8 cellular contexts compared by ENCODE assay signal in genomic region chr9:87725900-87726709, GRCh38. TPM values are rescaled to one million over a fixed set of nuclear protein-coding genes. Genes with fewer than 3 reads are reported as not detected.
DNase-seq lines count a peak whose midpoint lies in the region; ATAC-seq, FAIRE-seq and TF ChIP-seq lines count a peak whose summit lies in the region.

CTSL (plus strand) TSS chr9:87726119; CDS start chr9:87727604, 1,485 bp downstream.

- H4K8ac ChIP-seq in H9 (replicated peaks; ENCODE audit: insufficient read length, low read depth, low read length): no peak within 1 kb of the TSS

- ATAC-seq in A549 (peak; percentile 94 to 96), GM21381 (IDR thresholded peaks at IDR 0.05; ENCODE audit: unreplicated experiment) (no peak)

- peaks cover 4 to 16% (median 8%) of the 10 kb centered on the region in 3 experiments; a peak in 4 of 7 replicates for H3K36me3 Mint-ChIP-seq in H9 (ENCODE audit: insufficient read depth in 1 of 3, low read depth in 3 of 3)
- H3K36me3 Mint-ChIP-seq in mesothelial cell of epicardium: peaks cover 20% of the 10 kb centered on the region

- H3K9ac ChIP-seq in H9 (ENCODE audit: extremely low read depth, insufficient read length, low read length): peak within 1 kb of the TSS; percentile 51

- peaks cover 4% of the 10 kb centered on the region for H3K23me2 ChIP-seq in H9 (ENCODE audit: insufficient read length, low read depth, low read length, poor library complexity, severe bottlenecking)

- POLR2A ChIA-PET in A549 (lab: Yijun Ruan, JAX): interaction anchor here (0.6 to 2.9 kb wide), 15 partner anchors 8 to 703 kb away, joined by 3 to 75 read pairs (median 5); partner anchors contain the start of gene CDK20

- H4K20me1 ChIP-seq in H9 (ENCODE audit: control insufficient read depth, insufficient read depth, insufficient read length): no peaks in the 10 kb centered on the region

- DNase-seq in A549 (ENCODE audit: low read depth in 1 of 2, low spot score in 1 of 2) (peak; percentile 89 to 92), H9 (peak; percentile 95), NOMO-1 treated with DMSO at 0.1 percent for 48 hours (lab: John Stamatoyannopoulos, UW; ENCODE audit: unreplicated experiment) (peak; percentile 29), mesothelial cell of epicardium (ENCODE audit: low spot score in 2 of 2, unreplicated experiment in 2 of 2) (peak; percentile 49 to 75)
- peak; percentile 63 to 68 for DNase-seq in activated T-cell treated with anti-CD3 and anti-CD28 coated beads, Interleukin-2, amount 50 U/mL, for 48 hours
- peak; percentile 9 for DNase-seq in stimulated activated CD8-positive, alpha-beta memory T cell treated with anti-CD3 and anti-CD28 coated beads, Interleukin-12 subunit alpha, Interleukin-12 subunit beta, amount 100 ng/mL, for 24 hours (ENCODE audit: extremely low read depth)

- H3K4me3 ChIP-seq in A549 (peak within 1 kb of the TSS; percentile 80), esophagus (ENCODE audit: low read depth in 1 of 2, low read length in 2 of 2) (peak within 1 kb of the TSS; percentile 52 to 60)

- no peak within 1 kb of the TSS for H3T11ph ChIP-seq in H9 (ENCODE audit: low read length)

- H3K36me3 ChIP-seq in esophagus (ENCODE audit: control insufficient read depth in 2 of 2, insufficient read depth in 2 of 2, low read length in 1 of 2): no peaks in the 10 kb centered on the region

- H3K27ac ChIP-seq in A549 (peak within 1 kb of the TSS; percentile 92 to 97), H9 (ENCODE audit: insufficient read length, low read depth, low read length) (no peak within 1 kb of the TSS), esophagus (ENCODE audit: low read depth in 2 of 2, low read length in 1 of 2) (peak within 1 kb of the TSS; percentile 83 to 84)

- H2AK5ac ChIP-seq in H9 (ENCODE audit: insufficient read length, low read length): no peak within 1 kb of the TSS

- peaks cover 34% of the 10 kb centered on the region for H3K27me3 Mint-ChIP-seq in H9 (ENCODE audit: low read depth)
- no peaks in the 10 kb centered on the region for H3K27me3 Mint-ChIP-seq in mesothelial cell of epicardium (ENCODE audit: low read depth)

- H3K4me3 Mint-ChIP-seq in H9 (peak within 1 kb of the TSS; percentile 84 to 89), mesothelial cell of epicardium (peak within 1 kb of the TSS; percentile 89)

- H3K9me3 ChIP-seq in A549 (no peaks in the 10 kb centered on the region), H9 (ENCODE audit: control insufficient read depth, low read depth, low read length) (no peaks in the 10 kb centered on the region), esophagus (ENCODE audit: control insufficient read depth in 2 of 2, insufficient read depth in 1 of 2, low read depth in 1 of 2, low read length in 1 of 2) (no peaks in the 10 kb centered on the region)

- H3K4me2 ChIP-seq in A549 (peak within 1 kb of the TSS; percentile 85), H9 (ENCODE audit: insufficient read depth, insufficient read length, low read length) (peak within 1 kb of the TSS; percentile 85)

- no peak for TF ChIP-seq EP300 in A549 (IDR thresholded peaks at IDR 0.05)

- FAIRE-seq in A549 (lab: Jason Lieb, UNC): no peak

- CTCF ChIA-PET in A549 (lab: Yijun Ruan, JAX): interaction anchor here (0.7 to 6.6 kb wide), 14 partner anchors 10 to 350 kb away, joined by 3 to 57 read pairs (median 3); no protein-coding TSS in a partner anchor

- no peak within 1 kb of the TSS for H2BK20ac ChIP-seq in H9 (ENCODE audit: low read depth, low read length, poor library complexity, severe bottlenecking)

- WGBS in A549 (ENCODE audit: missing lambda C conversion rate): under 1% methylated on average over 38 of the region's 67 CpGs
- WGBS in H9 (ENCODE audit: extremely low coverage, insufficient read length, low lambda C conversion rate): no CpG with 5 or more reads among the region's 67 CpGs
- 1 to 2% methylated on average over 63 to 67 of the region's 67 CpGs for WGBS in esophagus, 2 donors

- H2BK5ac ChIP-seq in H9 (ENCODE audit: insufficient read length, low read length): no peak within 1 kb of the TSS

- H2BK12ac ChIP-seq in H9 (ENCODE audit: insufficient read length, low read depth, low read length): no peak within 1 kb of the TSS

- peak within 1 kb of the TSS; percentile 49 for H3K18ac ChIP-seq in H9 (ENCODE audit: insufficient read length, low read depth, low read length)

- H3K4me1 ChIP-seq in A549 (peaks cover 47% of the 10 kb centered on the region), H9 (ENCODE audit: insufficient read depth, low read length) (no peaks in the 10 kb centered on the region), esophagus (ENCODE audit: control insufficient read depth in 2 of 2, insufficient read depth in 2 of 2, low read length in 1 of 2) (no peaks in the 10 kb centered on the region)

- H2BK15ac ChIP-seq in H9 (ENCODE audit: low read depth, low read length): no peak within 1 kb of the TSS

- no peaks in the 10 kb centered on the region for H3K79me1 ChIP-seq in H9 (ENCODE audit: insufficient read depth, low read depth, low read length, poor library complexity, severe bottlenecking)

- TF ChIP-seq POLR2A in A549 (IDR thresholded peaks at IDR 0.05; ENCODE audit: low read length): peak; percentile 99

- H2AFZ ChIP-seq in H9 (ENCODE audit: low read length): no peak within 1 kb of the TSS

- H2BK120ac ChIP-seq in H9 (ENCODE audit: low read depth, low read length, poor library complexity, severe bottlenecking): no peak within 1 kb of the TSS

- H4K5ac ChIP-seq in H9 (ENCODE audit: insufficient read length, low read depth, low read length): no peak within 1 kb of the TSS

- H4K91ac ChIP-seq in H9 (ENCODE audit: insufficient read length, low read depth, low read length): no peak within 1 kb of the TSS

- no peak within 1 kb of the TSS for H3K56ac ChIP-seq in H9 (ENCODE audit: insufficient read length, low read depth, low read length)

- H3K27me3 ChIP-seq in H9 (ENCODE audit: insufficient read depth, low read length) (no peaks in the 10 kb centered on the region), esophagus (ENCODE audit: control insufficient read depth in 1 of 2, insufficient read depth in 2 of 2, low read length in 2 of 2) (no peaks in the 10 kb centered on the region)

- peaks cover 12 to 16% of the 10 kb centered on the region in 2 experiments for H3K4me1 Mint-ChIP-seq in H9
- peaks cover 33% of the 10 kb centered on the region for H3K4me1 Mint-ChIP-seq in mesothelial cell of epicardium

- H3K4ac ChIP-seq in H9 (ENCODE audit: low read depth, low read length): no peak within 1 kb of the TSS

- H3K23ac ChIP-seq in H9 (ENCODE audit: insufficient read length, low read depth, low read length): no peak within 1 kb of the TSS

- H3K79me2 ChIP-seq in H9 (ENCODE audit: insufficient read depth, low read length): no peaks in the 10 kb centered on the region

- peak; percentile 43 to 48 for TF ChIP-seq RAD21 in A549 (conservative IDR thresholded peaks at IDR 0.05 in 1 of 2, IDR thresholded peaks at IDR 0.05 in 1 of 2)

- H3K27ac Mint-ChIP-seq in H9 (peak within 1 kb of the TSS; percentile 83 to 96 (median 96); a peak in 5 of 7 replicates), mesothelial cell of epicardium (peak within 1 kb of the TSS; percentile 95)

- H3K14ac ChIP-seq in H9 (ENCODE audit: insufficient read depth, low read length): peak within 1 kb of the TSS; percentile 90

- H3K9me3 Mint-ChIP-seq in H9: no peaks in the 10 kb centered on the region
- no peaks in the 10 kb centered on the region for H3K9me3 Mint-ChIP-seq in mesothelial cell of epicardium

- peak; percentile 32; the same call in 2 of the 3 replicates for TF ChIP-seq CTCF in A549 (IDR thresholded peaks at IDR 0.05)
- TF ChIP-seq CTCF in H9 (conservative IDR thresholded peaks at IDR 0.05): peak; percentile 41; the same call in 2 of the 3 replicates
- no peak for TF ChIP-seq CTCF in mesothelial cell of epicardium (IDR thresholded peaks at IDR 0.05; ENCODE audit: unreplicated experiment)

TF ChIP-seq in A549, 52 proteins besides CTCF, POLR2A, EP300 and RAD21 (continues in another document):
- TF ChIP-seq HDAC2 (IDR thresholded peaks at IDR 0.05): no peak
- TF ChIP-seq HOXB5 (CRISPR knock-in tag; IDR thresholded peaks at IDR 0.05): peak; percentile 33; the same call in 1 of the 2 replicates
- no peak; the same call in 1 of the 2 replicates for TF ChIP-seq PBX3 (IDR thresholded peaks at IDR 0.05)
- TF ChIP-seq E2F6 (IDR thresholded peaks at IDR 0.05; ENCODE audit: borderline replicate concordance, low read depth): peak; percentile 77; the same call in 1 of the 2 replicates
- TF ChIP-seq MAFK (IDR thresholded peaks at IDR 0.05; ENCODE audit: partially characterized antibody): no peak
- TF ChIP-seq ZFP36 (IDR thresholded peaks at IDR 0.05; ENCODE audit: borderline replicate concordance, partially characterized antibody): no peak
- TF ChIP-seq RFX5 (IDR thresholded peaks at IDR 0.05): no peak; the same call in 1 of the 2 replicates
- no peak for TF ChIP-seq HOXA7 (CRISPR knock-in tag; IDR thresholded peaks at IDR 0.05)
- TF ChIP-seq TFCP2L1 (CRISPR knock-in tag; IDR thresholded peaks at IDR 0.05): 0 out of 2 replicates have a peak, but pooled peaks have one; percentile 20
- no peak for TF ChIP-seq ZNF302 (CRISPR knock-in tag; IDR thresholded peaks at IDR 0.05)
- TF ChIP-seq RARB (CRISPR knock-in tag; IDR thresholded peaks at IDR 0.05): no peak
- TF ChIP-seq NPAS2 (CRISPR knock-in tag; IDR thresholded peaks at IDR 0.05; ENCODE audit: borderline replicate concordance): no peak

RNA-seq across cellular contexts. Expression of gene CTSL, which starts in this region (rescaled TPM):
- polyA plus RNA-seq in A549 (2011; rRNA removed) (666 and 725 TPM in 2 replicates), A549 (2017; fragmentation: RNase III; extraction: RNeasy Plus Mini Kit Qiagen cat#74134 plus additional on column Dnase treatment) (546 to 902 TPM (median 660 TPM) in 3 replicates), esophagus (10 to 100 TPM in 1 of 2 donors, 1 to 10 TPM in 1; 6.0 to 27.3 TPM)
- polyA plus RNA-seq in A549 (2012; cell fraction: cytosol; rRNA removed): 308 and 392 TPM in 2 replicates
- polyA plus RNA-seq in A549 (2012; cell fraction: nucleus; rRNA removed): 321 and 389 TPM in 2 replicates
- 113 and 147 TPM in 2 replicates for polyA minus RNA-seq in A549 (2011; rRNA and poly(A)+ RNA removed)
- total RNA-seq in H9 (2021) (28.9 and 33.4 TPM in 2 replicates), mesothelial cell of epicardium (85.9 to 90.5 TPM (median 86.2 TPM) in 3 replicates)

Comparison
In these comparisons a context has a peak if more than half of its experiments do, and no peak if none do; other contexts are left out.
1. RNA of gene CTSL (polyA plus RNA-seq): 308 to 902 TPM in A549; 6.0 to 27.3 TPM in esophagus; every median in the first group is over 10 times any median in the second.
2. DNase-seq: peak in every context shown above with its lines; median percentile 95 in H9; 90 in A549; 66 in activated T-cell treated with anti-CD3 and anti-CD28 coated beads, Interleukin-2, amount 50 U/mL, for 48 hours; 62 in mesothelial cell of epicardium; 29 in NOMO-1 treated with DMSO at 0.1 percent for 48 hours; 9 in stimulated activated CD8-positive, alpha-beta memory T cell treated with anti-CD3 and anti-CD28 coated beads, Interleukin-12 subunit alpha, Interleukin-12 subunit beta, amount 100 ng/mL, for 24 hours.